In the genomic region with DNA sequence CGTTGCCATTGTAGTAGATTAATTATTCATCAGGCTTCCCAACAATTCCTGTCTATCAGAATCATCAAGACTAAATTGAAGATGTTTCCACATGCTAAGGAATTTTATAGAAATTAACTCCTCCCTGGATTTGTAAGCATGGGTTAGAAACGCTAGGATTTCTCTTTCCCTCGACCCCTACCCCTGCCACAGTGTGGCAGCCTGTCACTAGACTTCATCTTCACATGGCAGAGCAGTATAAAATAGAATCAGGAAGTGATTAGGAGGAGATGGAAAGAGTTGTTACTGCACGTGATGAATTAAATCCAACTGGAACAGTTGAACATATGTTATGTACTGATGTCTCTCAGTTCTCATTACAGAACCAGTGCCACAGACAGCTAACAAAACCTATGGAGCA, we compare ENCODE assay signal across 20 cellular contexts.
"Had no signal": no experiment of that assay in that cellular context is flagged by ENCODE, and none has a peak within 500 bp of the region (broad histone marks: within the 10 kb centered on the region; RNA-seq: fewer than 3 reads in every experiment).

No MANE protein-coding gene starts in this region.

- H3K27ac Mint-ChIP-seq: activated CD4-positive, alpha-beta memory T cell treated with anti-CD3 and anti-CD28 coated beads for 36 hours; activated CD4-positive, alpha-beta T cell treated with anti-CD3 and anti-CD28 coated beads for 36 hours; activated CD8-positive, alpha-beta memory T cell treated with anti-CD3 and anti-CD28 coated beads, Interleukin-2, amount 10 ng/mL, durations not matched to agents 7 days and 5 days; activated naive CD8-positive, alpha-beta T cell; nephron progenitor cell; progenitor cell of endocrine pancreas; WTC11 had no signal

- H3K9me3 Mint-ChIP-seq: activated CD4-positive, alpha-beta memory T cell treated with anti-CD3 and anti-CD28 coated beads for 36 hours had no signal

- H3K9me3 ChIP-seq: gastrocnemius medialis, tibial artery had no signal

- H3K27me3 Mint-ChIP-seq: activated CD4-positive, alpha-beta T cell treated with anti-CD3 and anti-CD28 coated beads for 36 hours; activated naive CD8-positive, alpha-beta T cell had no signal

- ATAC-seq: activated CD4-positive, alpha-beta T cell treated with anti-CD3 and anti-CD28 coated beads for 36 hours; activated CD8-positive, alpha-beta memory T cell treated with anti-CD3 and anti-CD28 coated beads, Interleukin-2, amount 10 ng/mL, durations not matched to agents 7 days and 5 days; gastrocnemius medialis; left lung; stimulated activated naive CD8-positive, alpha-beta T cell treated with anti-CD3 and anti-CD28 coated beads, Interleukin-15, Interleukin-2, amounts not matched to agents 100 U/mL and 50 U/mL, for 24 hours; WTC11 had no signal

- DNase-seq: activated CD4-positive, alpha-beta memory T cell treated with anti-CD3 and anti-CD28 coated beads for 36 hours; activated CD4-positive, alpha-beta T cell treated with anti-CD3 and anti-CD28 coated beads for 36 hours; activated CD8-positive, alpha-beta memory T cell treated with anti-CD3 and anti-CD28 coated beads, Interleukin-2, amount 10 ng/mL, durations not matched to agents 7 days and 5 days; cerebellar nuclear complex; cortex of kidney; effector CD4-positive, alpha-beta T cell; gastrocnemius medialis; kidney; left lung; mammary epithelial cell; midbrain; nephron progenitor cell; stimulated activated naive CD8-positive, alpha-beta T cell treated with anti-CD3 and anti-CD28 coated beads, Interleukin-15, Interleukin-2, amounts not matched to agents 100 U/mL and 50 U/mL, for 24 hours; tibial artery had no signal

- H3K36me3 Mint-ChIP-seq: activated CD4-positive, alpha-beta memory T cell treated with anti-CD3 and anti-CD28 coated beads for 36 hours; WTC11 had no signal

- FAIRE-seq: bronchial epithelial cell, kidney, TTC549 had no signal

- H3K27me3 ChIP-seq: right atrium auricular region had no signal

- H3K27ac ChIP-seq: gastrocnemius medialis, left lung, right atrium auricular region, tibial artery had no signal

- H3K36me3 ChIP-seq: gastrocnemius medialis, left lung, right atrium auricular region, tibial artery had no signal

- H3K4me1 ChIP-seq: gastrocnemius medialis, left lung, right atrium auricular region, tibial artery had no signal

- H3K4me3 ChIP-seq: gastrocnemius medialis, left lung, right atrium auricular region, tibial artery had no signal

- H3K4me3 Mint-ChIP-seq: activated CD4-positive, alpha-beta memory T cell treated with anti-CD3 and anti-CD28 coated beads for 36 hours; activated CD4-positive, alpha-beta T cell treated with anti-CD3 and anti-CD28 coated beads for 36 hours; activated CD8-positive, alpha-beta memory T cell treated with anti-CD3 and anti-CD28 coated beads, Interleukin-2, amount 10 ng/mL, durations not matched to agents 7 days and 5 days; activated naive CD8-positive, alpha-beta T cell; nephron progenitor cell; WTC11 had no signal
